In the genomic region with DNA sequence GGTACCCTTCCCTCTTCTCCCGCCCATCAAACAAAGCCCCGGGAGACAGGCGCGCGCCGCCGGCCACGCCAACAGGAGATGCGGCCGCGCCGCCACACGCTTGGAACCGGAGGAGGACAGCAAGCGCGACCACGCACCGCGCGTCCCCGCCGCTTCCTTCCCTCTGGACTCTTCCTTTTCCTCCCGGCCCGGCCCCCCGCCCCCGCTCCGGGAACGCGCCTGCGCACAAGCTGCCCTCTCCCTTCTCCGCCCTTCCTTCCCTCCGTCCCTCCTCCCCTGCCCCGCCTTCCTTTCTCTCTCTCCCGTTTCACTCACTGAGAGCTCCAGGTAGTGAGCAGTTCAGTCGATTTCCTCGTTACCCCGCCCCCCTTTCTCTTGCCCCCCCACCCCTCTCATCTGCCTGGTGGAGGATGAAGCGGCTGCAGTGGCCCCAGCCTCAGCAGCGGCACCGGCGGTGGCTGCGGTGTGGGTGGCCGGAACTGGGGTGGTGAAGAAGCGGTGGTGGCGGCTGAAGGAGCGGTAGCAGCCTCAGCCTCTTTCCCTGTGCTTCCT, we compare ENCODE assay signal across 8 cellular contexts. TPM values are rescaled to one million over a fixed set of nuclear protein-coding genes. Genes with fewer than 3 reads are reported as not detected.
DNase-seq lines count a peak whose midpoint lies in the region; ATAC-seq, FAIRE-seq and TF ChIP-seq lines count a peak whose summit lies in the region.

A gene (plus strand): TSS at position 310 of the 552 bp plus-strand sequence. CDS start 569 bp downstream, outside the sequence.

- DNase-seq in Caco-2 (peak; percentile 96 to 97), HTR-8/SVneo (ENCODE audit: insufficient read length, low spot score) (peak; percentile 86), NOMO-1 treated with DMSO at 0.1 percent for 48 hours (lab: John Stamatoyannopoulos, UW; ENCODE audit: unreplicated experiment) (peak; percentile 92), memory B cell (ENCODE audit: low spot score in 2 of 2) (peak; percentile 37 to 56)
- DNase-seq in activated CD8-positive, alpha-beta memory T cell treated with anti-CD3 and anti-CD28 coated beads for 4 hours (ENCODE audit: low read depth in 2 of 2), result peak; percentile 64 to 71
- DNase-seq in effector memory CD8-positive, alpha-beta T cell, result peak in 2 of 3 experiments; percentile 62 to 67
- peak; percentile 70 for DNase-seq in stimulated activated CD8-positive, alpha-beta memory T cell treated with anti-CD3 and anti-CD28 coated beads, Interleukin-12 subunit alpha, Interleukin-12 subunit beta, amount 100 ng/mL, for 1 hour (ENCODE audit: low read depth)

- no TSS peak for BruUV-seq in Caco-2 (replicated peaks; lab: Mats Ljungman, UMichigan)

- H3K4me3 ChIP-seq in Caco-2 (ENCODE audit: low read depth, low read length), result peak within 1 kb of the TSS; percentile 96

- POLR2A ChIA-PET in Caco-2 (lab: Charles Lee), result interaction anchor here (0.6 to 1.4 kb wide), 5 partner anchors 54 to 287 kb away, joined by 4 to 6 read pairs (median 4); a partner anchor contains a TSS

- no peaks in the 10 kb centered on the region for H3K9me3 ChIP-seq in Caco-2

- CTCF ChIA-PET in Caco-2 (lab: Charles Lee), result interaction anchor here (1.1 kb wide), 1 partner anchor 197 kb away, joined by 4 read pairs; no protein-coding TSS in a partner anchor

- no peak for TF ChIP-seq CTCF in Caco-2 (IDR thresholded peaks at IDR 0.05; ENCODE audit: insufficient read depth in 1 of 2, low read depth in 1 of 2, low read length in 1 of 2, severe bottlenecking in 1 of 2, unreplicated experiment in 1 of 2)

- ATAC-seq in GM21381 (IDR thresholded peaks at IDR 0.05; ENCODE audit: unreplicated experiment) (peak; percentile 59), memory B cell (ENCODE audit: low read depth) (peak; percentile 67)
- ATAC-seq in effector memory CD8-positive, alpha-beta T cell (replicated peaks), result peak; percentile 65

- H3K9me3 Mint-ChIP-seq in Caco-2 (ENCODE audit: unreplicated experiment) (no peaks in the 10 kb centered on the region), memory B cell (no peaks in the 10 kb centered on the region)
- H3K9me3 Mint-ChIP-seq in effector memory CD8-positive, alpha-beta T cell, result no peaks in the 10 kb centered on the region

- FAIRE-seq in HTR-8/SVneo (lab: Jason Lieb, UNC), result peak; percentile 94

- H3K36me3 ChIP-seq in Caco-2 (ENCODE audit: control insufficient read depth, insufficient read depth, low read length), result no peaks in the 10 kb centered on the region

- no peaks in the 10 kb centered on the region for H3K27me3 ChIP-seq in Caco-2 (replicated peaks; ENCODE audit: control insufficient read depth, insufficient read depth, low read length)

- H3K27me3 Mint-ChIP-seq in Caco-2 (ENCODE audit: insufficient read depth, unreplicated experiment), result no peaks in the 10 kb centered on the region
- H3K27me3 Mint-ChIP-seq in effector memory CD8-positive, alpha-beta T cell, result no peaks in the 10 kb centered on the region
- no peaks in the 10 kb centered on the region for H3K27me3 Mint-ChIP-seq in memory B cell

- H3K36me3 Mint-ChIP-seq in Caco-2 (ENCODE audit: insufficient read depth, unreplicated experiment) (peaks cover 27% of the 10 kb centered on the region), memory B cell (no peaks in the 10 kb centered on the region)
- peaks cover 13% of the 10 kb centered on the region for H3K36me3 Mint-ChIP-seq in effector memory CD8-positive, alpha-beta T cell (ENCODE audit: insufficient read depth)

- intact Hi-C loops in Caco-2 (cut with micrococcal nuclease; ENCODE audit: unreplicated experiment), result loop anchor here (1.0 to 5.0 kb wide), 3 partner anchors 43 to 146 kb away; no protein-coding TSS in a partner anchor

- peaks cover 13% of the 10 kb centered on the region for H3K4me1 Mint-ChIP-seq in Caco-2 (ENCODE audit: low read depth, unreplicated experiment)
- H3K4me1 Mint-ChIP-seq in effector memory CD8-positive, alpha-beta T cell (ENCODE audit: low read depth in 2 of 2), result peaks cover 24 to 26% of the 10 kb centered on the region in 2 donors
- peaks cover 18% of the 10 kb centered on the region for H3K4me1 Mint-ChIP-seq in memory B cell

- H3K4me3 Mint-ChIP-seq in Caco-2 (ENCODE audit: unreplicated experiment) (peak within 1 kb of the TSS; percentile 81), memory B cell (peak within 1 kb of the TSS; percentile 95)
- peak within 1 kb of the TSS; percentile 96 to 97 for H3K4me3 Mint-ChIP-seq in effector memory CD8-positive, alpha-beta T cell

- H3K4me1 ChIP-seq in Caco-2, result peaks cover 6% of the 10 kb centered on the region

- H3K27ac Mint-ChIP-seq in Caco-2 (ENCODE audit: unreplicated experiment) (peak within 1 kb of the TSS; percentile 83), memory B cell (peak within 1 kb of the TSS; percentile 92)
- H3K27ac Mint-ChIP-seq in effector memory CD8-positive, alpha-beta T cell, result peak within 1 kb of the TSS; percentile 95 to 98

RNA-seq across cellular contexts. Expression of the gene that starts here (rescaled TPM):
- 23.0 and 24.4 TPM in 2 replicates for total RNA-seq in Caco-2 (2022)

Comparison
In these comparisons a context has a peak if more than half of its experiments do, and no peak if none do; other contexts are left out.
1. Peak in every context shown above with its lines: DNase-seq, ATAC-seq and H3K4me3 ChIP-seq.
2. DNase-seq: peak in every context shown above with its lines; median percentile 96 in Caco-2; 92 in NOMO-1 treated with DMSO at 0.1 percent for 48 hours; 86 in HTR-8/SVneo; 70 in stimulated activated CD8-positive, alpha-beta memory T cell treated with anti-CD3 and anti-CD28 coated beads, Interleukin-12 subunit alpha, Interleukin-12 subunit beta, amount 100 ng/mL, for 1 hour; 68 in activated CD8-positive, alpha-beta memory T cell treated with anti-CD3 and anti-CD28 coated beads for 4 hours; 64 in effector memory CD8-positive, alpha-beta T cell; 46 in memory B cell.